Comparison of ENCODE assay signal across 8 cellular contexts in genomic region chr19:2840794-2841790, GRCh38. TPM values are rescaled to one million over a fixed set of nuclear protein-coding genes. Genes with fewer than 3 reads are reported as not detected.
A peak's percentile ranks its signal among the peaks of the same experiment; 100 is the strongest.
DNase-seq lines count a peak whose midpoint lies in the region; ATAC-seq and TF ChIP-seq lines count a peak whose summit lies in the region.

Gene ZNF555 (plus strand): TSS chr19:2841475. CDS start chr19:2841573, 98 bp downstream.

- H2AFZ ChIP-seq in parathyroid adenoma: peak within 1 kb of the TSS; percentile 62

- peak; percentile 96 for ATAC-seq in HG02610 (IDR thresholded peaks at IDR 0.05; ENCODE audit: unreplicated experiment)

- H3K4me1 ChIP-seq in parathyroid adenoma (no peaks in the 10 kb centered on the region), tibial nerve (peaks cover 0 to 14% (median 10%) of the 10 kb centered on the region in 4 donors)

- peak within 1 kb of the TSS; percentile 82 for H3K4me3 ChIP-seq in GM12864 (ENCODE audit: low read depth, low read length)
- H3K4me3 ChIP-seq in parathyroid adenoma (ENCODE audit: low read depth, low read length): peak within 1 kb of the TSS; percentile 68
- peak within 1 kb of the TSS; percentile 70 to 96 (median 85) for H3K4me3 ChIP-seq in tibial nerve

- no peaks in the 10 kb centered on the region for H3K27me3 ChIP-seq in parathyroid adenoma (ENCODE audit: control insufficient read depth, insufficient read depth, low read length)
- no peaks in the 10 kb centered on the region for H3K27me3 ChIP-seq in tibial nerve

- peak within 1 kb of the TSS; percentile 91 for H3K27ac ChIP-seq in adipose tissue (ENCODE audit: low read depth, low read length)
- peak within 1 kb of the TSS; percentile 79 for H3K27ac ChIP-seq in parathyroid adenoma
- peak within 1 kb of the TSS; percentile 70 to 97 (median 88) for H3K27ac ChIP-seq in tibial nerve

- intact Hi-C loops in cardiac septum (cut with DNase I): no loop called here

- peak within 1 kb of the TSS; percentile 57 for H3K9ac ChIP-seq in parathyroid adenoma

- peak within 1 kb of the TSS; percentile 93 for H3K4me2 ChIP-seq in parathyroid adenoma (ENCODE audit: low read length)

- TF ChIP-seq CTCF in GM12864 (IDR thresholded peaks at IDR 0.05; ENCODE audit: low read depth, low read length, missing control alignments): peak; percentile 60
- TF ChIP-seq CTCF in parathyroid adenoma (IDR thresholded peaks at IDR 0.05): peak; percentile 57
- TF ChIP-seq CTCF in tibial nerve (IDR thresholded peaks at IDR 0.05): peak; percentile 25 to 88 (median 62)

- DNase-seq in GM12864 (ENCODE audit: low read depth) (peak; percentile 97), NCI-H1092 treated with DMSO at 0.1 percent for 48 hours (lab: John Stamatoyannopoulos, UW) (peak; percentile 97), SW480 (ENCODE audit: low spot score) (peak; percentile 95), cardiac septum (ENCODE audit: low spot score) (peak; percentile 99), tibial nerve (ENCODE audit: low spot score in 2 of 2) (peak; percentile 99 to 100)

- 0 to 1% (median 0%) methylated on average over 73 to 106 of the region's 106 CpGs for whole genome bisulfite sequencing in adipose tissue, 3 donors
- 0 to 1% methylated on average over 38 to 47 of the region's 106 CpGs for WGBS in tibial nerve, 2 donors

- H3K36me3 ChIP-seq in parathyroid adenoma (ENCODE audit: control insufficient read depth, insufficient read depth, low read length) (no peaks in the 10 kb centered on the region), tibial nerve (peaks cover 0 to 46% (median 0%) of the 10 kb centered on the region in 3 donors)

- peaks cover 13% of the 10 kb centered on the region for H3K79me2 ChIP-seq in parathyroid adenoma

- TF ChIP-seq EP300 in tibial nerve (IDR thresholded peaks at IDR 0.05): peak; percentile 71 to 78

- peak in 1 of 2 donors; percentile 48 for TF ChIP-seq POLR2A in tibial nerve (IDR thresholded peaks at IDR 0.05)

- H3K9me3 ChIP-seq in parathyroid adenoma (ENCODE audit: control insufficient read depth, low read length): no peaks in the 10 kb centered on the region
- peaks cover 0 to 61% (median 6%) of the 10 kb centered on the region in 4 donors for H3K9me3 ChIP-seq in tibial nerve

RNA-seq across cellular contexts. Expression of gene ZNF555, which starts in this region (rescaled TPM):
- 1 to 10 TPM in 2 of 3 donors, under 1 TPM in 1; 0.85 to 7.9 (median 1.7) TPM for polyA plus RNA-seq in adipose tissue
- total RNA-seq in cardiac septum (6.9 TPM), tibial nerve (10 to 100 TPM in 1 of 4 donors, 1 to 10 TPM in 3; 5.7 to 11.4 (median 6.6) TPM)

Comparison
In these comparisons a context has a peak if more than half of its experiments do, and no peak if none do; other contexts are left out.
1. Peak in every context shown above with its lines: DNase-seq, ATAC-seq, H3K4me3 ChIP-seq and H3K27ac ChIP-seq.